ENCODE assay signal across 15 cellular contexts in the genomic region with DNA sequence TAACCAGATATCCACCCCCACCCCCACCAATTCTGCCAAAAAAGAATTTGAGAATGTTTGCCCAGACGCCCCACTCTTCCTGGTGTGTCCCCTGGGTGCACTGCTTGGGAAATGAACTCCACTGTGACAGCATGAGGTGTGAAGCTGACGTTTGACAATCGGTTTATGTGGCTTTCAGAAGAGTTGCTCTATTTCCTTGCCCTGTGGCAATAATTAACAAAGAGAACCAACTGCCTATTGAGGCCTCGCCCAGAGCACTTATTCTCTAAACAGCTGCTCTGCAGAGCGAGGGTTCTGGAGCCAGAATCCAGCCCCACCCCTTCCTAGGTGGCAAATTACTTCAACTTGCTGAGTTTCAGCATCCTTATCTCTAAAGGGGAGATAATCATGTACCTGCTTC.
DNase-seq lines count a peak whose midpoint lies in the region; ATAC-seq and TF ChIP-seq lines count a peak whose summit lies in the region.
"Had no signal": no experiment of that assay in that cellular context is flagged by ENCODE, and none has a peak within 500 bp of the region (broad histone marks: within the 10 kb centered on the region; RNA-seq: fewer than 3 reads in every experiment).

No MANE protein-coding gene starts in this region.

- H3K27me3 ChIP-seq in MM.1S (replicated peaks; ENCODE audit: insufficient read depth, low read length), result no peaks in the 10 kb centered on the region

- H3K4me3 ChIP-seq in MM.1S (ENCODE audit: low read length), result no peak overlapping the region
- H3K4me3 ChIP-seq: GM23338, lung had no signal

- H3K9me2 ChIP-seq in MM.1S (replicated peaks; ENCODE audit: insufficient read depth, low read length), result no peaks in the 10 kb centered on the region

- H3K9me3 ChIP-seq in MM.1S (replicated peaks; ENCODE audit: insufficient read depth, low read length), result no peaks in the 10 kb centered on the region

- no peaks in the 10 kb centered on the region for H3K79me2 ChIP-seq in MM.1S (ENCODE audit: low read length)

- TF ChIP-seq CTCF in MM.1S (IDR thresholded peaks at IDR 0.05; ENCODE audit: low read length), result no peak

- DNase-seq in NCI-H1417 (lab: John Stamatoyannopoulos, UW) (peak; percentile 53 to 83 (median 61)), NCI-H1417 treated with DMSO at 0.1 percent for 48 hours (lab: John Stamatoyannopoulos, UW) (no peak), NCI-H1436 treated with DMSO at 0.1 percent for 48 hours (lab: John Stamatoyannopoulos, UW) (peak; percentile 84), renal cortical epithelial cell (ENCODE audit: low read depth) (peak; percentile 19), NCI-H526 treated with DMSO at 0.1 percent for 48 hours (lab: John Stamatoyannopoulos, UW) (no peak), MM.1S (no peak)
- DNase-seq: activated CD8-positive, alpha-beta memory T cell treated with anti-CD3 and anti-CD28 coated beads, Interleukin-2, amount 50 U/mL, for 48 hours; activated naive CD8-positive, alpha-beta T cell treated with anti-CD3 and anti-CD28 coated beads, Interleukin-2, amount 10 ng/mL, durations not matched to agents 7 days and 5 days; erythroblast; KG1; SIG-M5 had no signal

- ATAC-seq in HG02678 (IDR thresholded peaks at IDR 0.05; ENCODE audit: unreplicated experiment) (peak; percentile 85), GM21529 (IDR thresholded peaks at IDR 0.05; ENCODE audit: unreplicated experiment) (no peak)
- ATAC-seq: GM23338 had no signal

- no peak overlapping the region for H3K27ac ChIP-seq in MM.1S (ENCODE audit: low read length)

- no peaks in the 10 kb centered on the region for H4K20me1 ChIP-seq in MM.1S (ENCODE audit: insufficient read depth, low read length)

- H3K4me1 ChIP-seq in MM.1S (ENCODE audit: low read length), result no peaks in the 10 kb centered on the region

- H3K4me2 ChIP-seq in MM.1S (ENCODE audit: low read depth, low read length), result no peak overlapping the region
- H3K4me2 ChIP-seq: GM23338 had no signal

- H2AFZ ChIP-seq in MM.1S (ENCODE audit: low read length), result no peak overlapping the region
- H2AFZ ChIP-seq: GM23338 had no signal

- H3K9ac ChIP-seq in MM.1S (ENCODE audit: low read length), result no peak overlapping the region

- H3K36me3 ChIP-seq in MM.1S (replicated peaks; ENCODE audit: insufficient read depth, low read length), result no peaks in the 10 kb centered on the region

- H3F3A ChIP-seq in MM.1S (ENCODE audit: insufficient read depth, low read length), result no peaks in the 10 kb centered on the region

Comparison
In these comparisons a context has a peak if more than half of its experiments do, and no peak if none do; other contexts are left out.
1. DNase-seq: peak in NCI-H1417 (3 of 3), NCI-H1436 treated with DMSO at 0.1 percent for 48 hours (single experiment) and renal cortical epithelial cell (single experiment); none in NCI-H1417 treated with DMSO at 0.1 percent for 48 hours (single experiment), NCI-H526 treated with DMSO at 0.1 percent for 48 hours (single experiment) and MM.1S (single experiment).